Comparison of ENCODE assay signal across 13 cellular contexts in genomic region chr12:53063708-53064612, GRCh38. TPM values are rescaled to one million over a fixed set of nuclear protein-coding genes. Genes with fewer than 3 reads are reported as not detected.
DNase-seq lines count a peak whose midpoint lies in the region; ATAC-seq and TF ChIP-seq lines count a peak whose summit lies in the region.
"Had no signal": no experiment of that assay in that cellular context is flagged by ENCODE, and none has a peak within 500 bp of the region (broad histone marks: within the 10 kb centered on the region; RNA-seq: fewer than 3 reads in every experiment).

No MANE protein-coding gene starts in this region.

- H3K79me2 ChIP-seq in osteoblast (ENCODE audit: insufficient read depth, low read length): peaks cover 4% of the 10 kb centered on the region

- DNase-seq in ACHN (peak; percentile 43), NCI-H2171 (lab: John Stamatoyannopoulos, UW) (peak; percentile 17), fibroblast of gingiva (ENCODE audit: low read depth) (peak; percentile 97), osteoblast (ENCODE audit: insufficient read length, low spot score, missing footprints) (peak; percentile 97), nephron progenitor cell (no peak), HPDE6-E6E7 (ENCODE audit: extremely low spot score) (no peak)
- DNase-seq: Calu3; central memory CD4-positive, alpha-beta T cell; kidney glomerular epithelial cell; NCI-H524 treated with DMSO at 0.1 percent for 48 hours; stimulated activated CD4-positive, alpha-beta T cell treated with anti-CD3 and anti-CD28 coated beads, Interleukin-4, amount 100 ng/mL, for 1 hour had no signal

- no peaks in the 10 kb centered on the region for H3K36me3 Mint-ChIP-seq in nephron progenitor cell (ENCODE audit: low read depth)

- H3K27me3 Mint-ChIP-seq in nephron progenitor cell (ENCODE audit: low read depth, poor library complexity): no peaks in the 10 kb centered on the region

- peaks cover 78% of the 10 kb centered on the region for H3K36me3 ChIP-seq in osteoblast (ENCODE audit: insufficient read depth, low read length)

- no peak overlapping the region for H2AFZ ChIP-seq in osteoblast (ENCODE audit: low read length)

- no peaks in the 10 kb centered on the region for H3K9me3 Mint-ChIP-seq in nephron progenitor cell

- in situ Hi-C loops in ACHN (cut with HindIII; ENCODE audit: low pct_ligation_motif_present, low pct_unique_long_range_greater_than_20kb, low sequenced_read_pairs): no loop called here

- H3K27ac ChIP-seq in osteoblast (ENCODE audit: low read depth, low read length): peak overlapping the region; percentile 83

- no peak overlapping the region for H3K4me3 ChIP-seq in osteoblast (ENCODE audit: insufficient read depth, low read length)

- H4K20me1 ChIP-seq in osteoblast (ENCODE audit: insufficient read depth, low read length): peaks cover 27% of the 10 kb centered on the region

- H3K4me1 Mint-ChIP-seq in nephron progenitor cell: peaks cover 61% of the 10 kb centered on the region

- H3K27me3 ChIP-seq in osteoblast (ENCODE audit: insufficient read depth, low read length): no peaks in the 10 kb centered on the region

- H3K27ac Mint-ChIP-seq in nephron progenitor cell: no peak overlapping the region

- no peak for ATAC-seq in HG03460 (IDR thresholded peaks at IDR 0.05; ENCODE audit: unreplicated experiment)
- no peak for ATAC-seq in HG03039 (IDR thresholded peaks at IDR 0.05; ENCODE audit: unreplicated experiment)

- H3K9me3 ChIP-seq in osteoblast (ENCODE audit: low read depth, low read length): no peaks in the 10 kb centered on the region

- peaks cover 58% of the 10 kb centered on the region for H3K4me1 ChIP-seq in osteoblast (ENCODE audit: insufficient read depth, low read length)

- TF ChIP-seq CTCF in osteoblast (IDR thresholded peaks at IDR 0.05; ENCODE audit: extremely low read depth, low read depth, low read length) (no peak), nephron progenitor cell (IDR thresholded peaks at IDR 0.05) (no peak)

- no peak overlapping the region for H3K4me3 Mint-ChIP-seq in nephron progenitor cell

- peak overlapping the region; percentile 13 for H3K4me2 ChIP-seq in osteoblast (ENCODE audit: insufficient read depth, low read length)

RNA-seq across cellular contexts. Expression of gene TNS2, which starts 14.1 kb away (rescaled TPM):
- total RNA-seq in osteoblast: 72.0 and 76.0 TPM in 2 replicates

RNA-seq across cellular contexts. Expression of gene SPRYD3, which starts 15.2 kb away (rescaled TPM):
- 25.6 and 26.8 TPM in 2 replicates for total RNA-seq in osteoblast

RNA-seq across cellular contexts. Expression of gene IGFBP6, which starts 33.5 kb away (rescaled TPM):
- 431 and 577 TPM in 2 replicates for total RNA-seq in osteoblast

RNA-seq across cellular contexts. Expression of gene SOAT2, which starts 39.3 kb away (rescaled TPM):
- total RNA-seq in osteoblast: not detected in 2 replicates
- total RNA-seq: Calu3 had no signal

RNA-seq across cellular contexts. Expression of gene EIF4B, which starts 57.7 kb away (rescaled TPM):
- total RNA-seq in osteoblast: 1,135 and 1,332 TPM in 2 replicates

Comparison
In these comparisons a context has a peak if more than half of its experiments do, and no peak if none do; other contexts are left out.
1. DNase-seq: peak in ACHN (single experiment), NCI-H2171 (single experiment), fibroblast of gingiva (single experiment) and osteoblast (single experiment); none in nephron progenitor cell (single experiment) and HPDE6-E6E7 (single experiment).